Comparison of ENCODE assay signal across 11 cellular contexts in genomic region chr5:67998709-67999251, GRCh38.
A peak's percentile ranks its signal among the peaks of the same experiment; 100 is the strongest.
DNase-seq lines count a peak whose midpoint lies in the region; TF ChIP-seq lines count a peak whose summit lies in the region.
"Had no signal": no experiment of that assay in that cellular context is flagged by ENCODE, and none has a peak within 500 bp of the region (broad histone marks: within the 10 kb centered on the region; RNA-seq: fewer than 3 reads in every experiment).

No MANE protein-coding gene starts in this region.

- no peaks in the 10 kb centered on the region for H3K36me3 ChIP-seq in CD8-positive, alpha-beta memory T cell (ENCODE audit: insufficient read depth, low read length)
- H3K36me3 ChIP-seq: BLaER1 had no signal

- H3K27ac Mint-ChIP-seq in chondrocyte (ENCODE audit: unreplicated experiment): peak overlapping the region; percentile 94
- no peak overlapping the region for H3K27ac Mint-ChIP-seq in CD8-positive, alpha-beta memory T cell

- no peak overlapping the region for H3K4me3 ChIP-seq in LNCaP clone FGC (ENCODE audit: low read depth, low read length)
- no peak overlapping the region for H3K4me3 ChIP-seq in lower leg skin (ENCODE audit: low read depth, poor library complexity, severe bottlenecking)
- H3K4me3 ChIP-seq in CD8-positive, alpha-beta memory T cell (ENCODE audit: low read length): no peak overlapping the region
- H3K4me3 ChIP-seq: BLaER1 had no signal

- TF ChIP-seq POLR2A in lower leg skin (IDR thresholded peaks at IDR 0.05): no peak

- H3K4me1 Mint-ChIP-seq in chondrocyte (ENCODE audit: low read depth): peaks cover 28% of the 10 kb centered on the region
- H3K4me1 Mint-ChIP-seq in CD8-positive, alpha-beta memory T cell: no peaks in the 10 kb centered on the region

- 39 to 44% methylated on average over 6 to 7 of the region's 7 CpGs for WGBS in lower leg skin, 2 donors

- H3K27me3 Mint-ChIP-seq in chondrocyte (ENCODE audit: low read depth): no peaks in the 10 kb centered on the region
- peaks cover 5 to 12% of the 10 kb centered on the region in 2 donors for H3K27me3 Mint-ChIP-seq in CD8-positive, alpha-beta memory T cell

- peak; percentile 91 for DNase-seq in LNCaP clone FGC (ENCODE audit: low read depth)
- DNase-seq in chondrocyte (ENCODE audit: low spot score): no peak
- peak; percentile 83 to 94 for DNase-seq in lower leg skin (ENCODE audit: low spot score in 2 of 2)
- DNase-seq in activated CD8-positive, alpha-beta memory T cell treated with anti-CD3 and anti-CD28 coated beads for 24 hours: no peak
- DNase-seq in NOMO-1 treated with DMSO at 0.1 percent for 48 hours (lab: John Stamatoyannopoulos, UW; ENCODE audit: unreplicated experiment): no peak
- DNase-seq in activated naive CD4-positive, alpha-beta T cell (lab: John Stamatoyannopoulos, UW): no peak
- no peak for DNase-seq in CD8-positive, alpha-beta memory T cell
- DNase-seq: activated CD4-positive, alpha-beta T cell treated with anti-CD3 and anti-CD28 coated beads, Interleukin-2, amount 50 U/mL, for 1 hour; Karpas-422 had no signal

- 0 out of 2 replicates have a peak overlapping the region, but pooled peaks have one; percentile 35 for H3K27ac ChIP-seq in 22Rv1
- no peak overlapping the region for H3K27ac ChIP-seq in CD8-positive, alpha-beta memory T cell (ENCODE audit: low read depth, low read length)
- H3K27ac ChIP-seq: BLaER1 had no signal

- peaks cover 3% of the 10 kb centered on the region for H3K9me3 Mint-ChIP-seq in chondrocyte (ENCODE audit: low read depth)
- no peaks in the 10 kb centered on the region for H3K9me3 Mint-ChIP-seq in CD8-positive, alpha-beta memory T cell

- H3K4me1 ChIP-seq in CD8-positive, alpha-beta memory T cell (ENCODE audit: insufficient read depth, low read length): no peaks in the 10 kb centered on the region
- H3K4me1 ChIP-seq: BLaER1 had no signal

- no peaks in the 10 kb centered on the region for H3K27me3 ChIP-seq in CD8-positive, alpha-beta memory T cell (ENCODE audit: insufficient read depth, low read length, poor library complexity, severe bottlenecking)
- H3K27me3 ChIP-seq: BLaER1 had no signal

- H3K9me3 ChIP-seq in CD8-positive, alpha-beta memory T cell (ENCODE audit: low read length): no peaks in the 10 kb centered on the region
- H3K9me3 ChIP-seq: BLaER1 had no signal

- CTCF ChIA-PET in CD8-positive, alpha-beta memory T cell (lab: Charles Lee): interaction anchor here (0.6 kb wide), 1 partner anchor 30 kb away, joined by 3 read pairs; no protein-coding TSS in a partner anchor

- intact Hi-C loops in lower leg skin (cut with DNase I; ENCODE audit: low total_unique reads): no loop called here

- H3K36me3 Mint-ChIP-seq in chondrocyte (ENCODE audit: low read depth): no peaks in the 10 kb centered on the region
- H3K36me3 Mint-ChIP-seq in CD8-positive, alpha-beta memory T cell: no peaks in the 10 kb centered on the region

- POLR2A ChIA-PET in CD8-positive, alpha-beta memory T cell (lab: Charles Lee): no interaction called here

- TF ChIP-seq CTCF in 22Rv1 (IDR thresholded peaks at IDR 0.05) (no peak), LNCaP clone FGC (IDR thresholded peaks at IDR 0.05; ENCODE audit: control insufficient read depth, extremely low read depth, insufficient read depth) (no peak), chondrocyte (IDR thresholded peaks at IDR 0.05) (no peak), lower leg skin (IDR thresholded peaks at IDR 0.05) (no peak)

- peak overlapping the region; percentile 26 for H3K4me3 Mint-ChIP-seq in chondrocyte (ENCODE audit: unreplicated experiment)
- H3K4me3 Mint-ChIP-seq in CD8-positive, alpha-beta memory T cell: no peak overlapping the region

Comparison
In these comparisons a context has a peak if more than half of its experiments do, and no peak if none do; other contexts are left out.
1. DNase-seq: peak in LNCaP clone FGC (single experiment) and lower leg skin (2 of 2); none in chondrocyte (single experiment), activated CD8-positive, alpha-beta memory T cell treated with anti-CD3 and anti-CD28 coated beads for 24 hours (single experiment), NOMO-1 treated with DMSO at 0.1 percent for 48 hours (single experiment), activated naive CD4-positive, alpha-beta T cell (0 of 4) and CD8-positive, alpha-beta memory T cell (0 of 5).